ENCODE assay signal across 2 cellular contexts in genomic region chr6:1592852-1593251, GRCh38.
TF ChIP-seq lines count a peak whose summit lies in the region.

No MANE protein-coding gene starts in this region.

TF ChIP-seq in WTC11, 78 proteins besides CTCF, POLR2A, EP300 and RAD21:
- TF ChIP-seq KAT7 (CRISPR knock-in tag; IDR thresholded peaks at IDR 0.05; ENCODE audit: borderline replicate concordance): no peak
TF ChIP-seq in WTC11: peak in this region for 0.

TF ChIP-seq in HepG2, 621 proteins besides CTCF, POLR2A, EP300 and RAD21:
- TF ChIP-seq ZNF354B (CRISPR knock-in tag; IDR thresholded peaks at IDR 0.05) (no peak), MBD4 (IDR thresholded peaks at IDR 0.05; ENCODE audit: borderline replicate concordance, low read length) (no peak), ZNF407 (CRISPR knock-in tag; IDR thresholded peaks at IDR 0.05; ENCODE audit: not compliant biosample characterization) (no peak), ZNF883 (CRISPR knock-in tag; IDR thresholded peaks at IDR 0.05; ENCODE audit: not compliant biosample characterization) (no peak), ZNF280D (CRISPR knock-in tag; IDR thresholded peaks at IDR 0.05) (no peak), RFX5 (IDR thresholded peaks at IDR 0.05; ENCODE audit: low read depth, low read length) (no peak), SNAPC5 (CRISPR knock-in tag; IDR thresholded peaks at IDR 0.05; ENCODE audit: borderline replicate concordance) (no peak), DNMT1 (CRISPR knock-in tag; IDR thresholded peaks at IDR 0.05) (no peak)
- TF ChIP-seq, protein P1, sequence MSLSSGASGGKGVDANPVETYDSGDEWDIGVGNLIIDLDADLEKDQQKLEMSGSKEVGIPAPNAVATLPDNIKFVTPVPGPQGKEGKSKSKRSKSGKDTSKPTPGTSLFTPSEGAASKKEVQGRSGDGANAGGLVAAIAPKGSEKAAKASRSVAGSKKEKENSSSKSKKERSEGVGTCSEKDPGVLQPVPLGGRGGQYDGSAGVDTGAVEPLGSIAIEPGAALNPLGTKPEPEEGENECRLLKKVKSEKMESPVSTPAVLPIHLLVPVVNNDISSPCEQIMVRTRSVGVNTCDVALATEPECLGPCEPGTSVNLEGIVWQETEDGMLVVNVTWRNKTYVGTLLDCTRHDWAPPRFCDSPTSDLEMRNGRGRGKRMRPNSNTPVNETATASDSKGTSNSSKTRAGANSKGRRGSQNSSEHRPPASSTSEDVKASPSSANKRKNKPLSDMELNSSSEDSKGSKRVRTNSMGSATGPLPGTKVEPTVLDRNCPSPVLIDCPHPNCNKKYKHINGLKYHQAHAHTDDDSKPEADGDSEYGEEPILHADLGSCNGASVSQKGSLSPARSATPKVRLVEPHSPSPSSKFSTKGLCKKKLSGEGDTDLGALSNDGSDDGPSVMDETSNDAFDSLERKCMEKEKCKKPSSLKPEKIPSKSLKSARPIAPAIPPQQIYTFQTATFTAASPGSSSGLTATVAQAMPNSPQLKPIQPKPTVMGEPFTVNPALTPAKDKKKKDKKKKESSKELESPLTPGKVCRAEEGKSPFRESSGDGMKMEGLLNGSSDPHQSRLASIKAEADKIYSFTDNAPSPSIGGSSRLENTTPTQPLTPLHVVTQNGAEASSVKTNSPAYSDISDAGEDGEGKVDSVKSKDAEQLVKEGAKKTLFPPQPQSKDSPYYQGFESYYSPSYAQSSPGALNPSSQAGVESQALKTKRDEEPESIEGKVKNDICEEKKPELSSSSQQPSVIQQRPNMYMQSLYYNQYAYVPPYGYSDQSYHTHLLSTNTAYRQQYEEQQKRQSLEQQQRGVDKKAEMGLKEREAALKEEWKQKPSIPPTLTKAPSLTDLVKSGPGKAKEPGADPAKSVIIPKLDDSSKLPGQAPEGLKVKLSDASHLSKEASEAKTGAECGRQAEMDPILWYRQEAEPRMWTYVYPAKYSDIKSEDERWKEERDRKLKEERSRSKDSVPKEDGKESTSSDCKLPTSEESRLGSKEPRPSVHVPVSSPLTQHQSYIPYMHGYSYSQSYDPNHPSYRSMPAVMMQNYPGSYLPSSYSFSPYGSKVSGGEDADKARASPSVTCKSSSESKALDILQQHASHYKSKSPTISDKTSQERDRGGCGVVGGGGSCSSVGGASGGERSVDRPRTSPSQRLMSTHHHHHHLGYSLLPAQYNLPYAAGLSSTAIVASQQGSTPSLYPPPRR (CRISPR knock-in tag; IDR thresholded peaks at IDR 0.05; ENCODE audit: borderline replicate concordance): no peak
- TF ChIP-seq, protein P2, sequence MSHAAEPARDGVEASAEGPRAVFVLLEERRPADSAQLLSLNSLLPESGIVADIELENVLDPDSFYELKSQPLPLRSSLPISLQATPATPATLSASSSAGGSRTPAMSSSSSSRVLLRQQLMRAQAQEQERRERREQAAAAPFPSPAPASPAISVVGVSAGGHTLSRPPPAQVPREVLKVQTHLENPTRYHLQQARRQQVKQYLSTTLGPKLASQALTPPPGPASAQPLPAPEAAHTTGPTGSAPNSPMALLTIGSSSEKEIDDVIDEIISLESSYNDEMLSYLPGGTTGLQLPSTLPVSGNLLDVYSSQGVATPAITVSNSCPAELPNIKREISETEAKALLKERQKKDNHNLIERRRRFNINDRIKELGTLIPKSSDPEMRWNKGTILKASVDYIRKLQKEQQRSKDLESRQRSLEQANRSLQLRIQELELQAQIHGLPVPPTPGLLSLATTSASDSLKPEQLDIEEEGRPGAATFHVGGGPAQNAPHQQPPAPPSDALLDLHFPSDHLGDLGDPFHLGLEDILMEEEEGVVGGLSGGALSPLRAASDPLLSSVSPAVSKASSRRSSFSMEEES (CRISPR knock-in tag; IDR thresholded peaks at IDR 0.05): no peak
- TF ChIP-seq, protein P3, sequence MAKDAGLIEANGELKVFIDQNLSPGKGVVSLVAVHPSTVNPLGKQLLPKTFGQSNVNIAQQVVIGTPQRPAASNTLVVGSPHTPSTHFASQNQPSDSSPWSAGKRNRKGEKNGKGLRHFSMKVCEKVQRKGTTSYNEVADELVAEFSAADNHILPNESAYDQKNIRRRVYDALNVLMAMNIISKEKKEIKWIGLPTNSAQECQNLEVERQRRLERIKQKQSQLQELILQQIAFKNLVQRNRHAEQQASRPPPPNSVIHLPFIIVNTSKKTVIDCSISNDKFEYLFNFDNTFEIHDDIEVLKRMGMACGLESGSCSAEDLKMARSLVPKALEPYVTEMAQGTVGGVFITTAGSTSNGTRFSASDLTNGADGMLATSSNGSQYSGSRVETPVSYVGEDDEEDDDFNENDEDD (CRISPR knock-in tag; IDR thresholded peaks at IDR 0.05; ENCODE audit: borderline replicate concordance): no peak
- TF ChIP-seq, protein P4, sequence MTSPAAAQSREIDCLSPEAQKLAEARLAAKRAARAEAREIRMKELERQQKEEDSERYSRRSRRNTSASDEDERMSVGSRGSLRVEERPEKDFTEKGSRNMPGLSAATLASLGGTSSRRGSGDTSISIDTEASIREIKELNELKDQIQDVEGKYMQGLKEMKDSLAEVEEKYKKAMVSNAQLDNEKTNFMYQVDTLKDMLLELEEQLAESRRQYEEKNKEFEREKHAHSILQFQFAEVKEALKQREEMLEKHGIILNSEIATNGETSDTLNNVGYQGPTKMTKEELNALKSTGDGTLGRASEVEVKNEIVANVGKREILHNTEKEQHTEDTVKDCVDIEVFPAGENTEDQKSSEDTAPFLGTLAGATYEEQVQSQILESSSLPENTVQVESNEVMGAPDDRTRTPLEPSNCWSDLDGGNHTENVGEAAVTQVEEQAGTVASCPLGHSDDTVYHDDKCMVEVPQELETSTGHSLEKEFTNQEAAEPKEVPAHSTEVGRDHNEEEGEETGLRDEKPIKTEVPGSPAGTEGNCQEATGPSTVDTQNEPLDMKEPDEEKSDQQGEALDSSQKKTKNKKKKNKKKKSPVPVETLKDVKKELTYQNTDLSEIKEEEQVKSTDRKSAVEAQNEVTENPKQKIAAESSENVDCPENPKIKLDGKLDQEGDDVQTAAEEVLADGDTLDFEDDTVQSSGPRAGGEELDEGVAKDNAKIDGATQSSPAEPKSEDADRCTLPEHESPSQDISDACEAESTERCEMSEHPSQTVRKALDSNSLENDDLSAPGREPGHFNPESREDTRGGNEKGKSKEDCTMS (CRISPR knock-in tag; conservative IDR thresholded peaks at IDR 0.05): no peak
